Comparison of ENCODE assay signal across 9 cellular contexts in genomic region chr19:35318679-35319448, GRCh38. TPM values are rescaled to one million over a fixed set of nuclear protein-coding genes. Genes with fewer than 3 reads are reported as not detected.
DNase-seq lines count a peak whose midpoint lies in the region; TF ChIP-seq lines count a peak whose summit lies in the region.
"Had no signal": no experiment of that assay in that cellular context is flagged by ENCODE, and none has a peak within 500 bp of the region (broad histone marks: within the 10 kb centered on the region; RNA-seq: fewer than 3 reads in every experiment).

No MANE protein-coding gene starts in this region.

- H3K79me1 ChIP-seq in mesenchymal stem cell (replicated peaks; ENCODE audit: low read length, poor library complexity, severe bottlenecking), result no peaks in the 10 kb centered on the region

- no peaks in the 10 kb centered on the region for H3K36me3 ChIP-seq in mesenchymal stem cell (ENCODE audit: control insufficient read depth in 1 of 2, insufficient read depth in 2 of 2, low read depth in 1 of 2, low read length in 2 of 2)
- no peaks in the 10 kb centered on the region for H3K36me3 ChIP-seq in vagina

- no peak overlapping the region for H3K23ac ChIP-seq in mesenchymal stem cell (ENCODE audit: low read length in 2 of 2)

- H4K91ac ChIP-seq in mesenchymal stem cell (ENCODE audit: low read length), result peak overlapping the region; percentile 6

- H3K9me3 ChIP-seq in mesenchymal stem cell (ENCODE audit: control insufficient read depth, low read length) (peaks cover 5% of the 10 kb centered on the region), vagina (no peaks in the 10 kb centered on the region)

- H3K4ac ChIP-seq in mesenchymal stem cell (ENCODE audit: low read depth in 1 of 2, low read length in 2 of 2), result no peak overlapping the region

- DNase-seq in AML-193 (lab: John Stamatoyannopoulos, UW), result peak; percentile 9 to 19
- peak in 57 of 61 donors; percentile 12 to 87 (median 60) for DNase-seq in caudate nucleus (lab: John Stamatoyannopoulos, UW)
- peak; percentile 72 for DNase-seq in mesenchymal stem cell
- DNase-seq in vagina (ENCODE audit: extremely low spot score in 2 of 2), result no peak
- DNase-seq in NCI-H1092 treated with DMSO at 0.1 percent for 48 hours (lab: John Stamatoyannopoulos, UW), result no peak
- no peak for DNase-seq in amniotic stem cell (lab: John Stamatoyannopoulos, UW)
- no peak for DNase-seq in NCI-H524 (lab: John Stamatoyannopoulos, UW)

- no peak overlapping the region for H3K4me2 ChIP-seq in mesenchymal stem cell (ENCODE audit: low read length, poor library complexity, severe bottlenecking)

- no peak overlapping the region for H2AK5ac ChIP-seq in mesenchymal stem cell (ENCODE audit: low read length, severe bottlenecking)

- H2BK15ac ChIP-seq in mesenchymal stem cell (ENCODE audit: low read depth, poor library complexity, severe bottlenecking), result no peak overlapping the region

- H3K14ac ChIP-seq in mesenchymal stem cell (ENCODE audit: low read length in 2 of 2), result no peak overlapping the region

- no peak overlapping the region for H3K18ac ChIP-seq in mesenchymal stem cell (ENCODE audit: low read depth in 1 of 2, low read length in 2 of 2)

- H3K9ac ChIP-seq in mesenchymal stem cell (ENCODE audit: low read length), result peak overlapping the region; percentile 37

- no peak overlapping the region for H2BK5ac ChIP-seq in mesenchymal stem cell (ENCODE audit: low read depth, low read length, poor library complexity, severe bottlenecking)

- H2BK12ac ChIP-seq in mesenchymal stem cell (ENCODE audit: low read length in 2 of 2), result peak overlapping the region in 1 of 2 experiments; percentile 59

- H3K27ac ChIP-seq in caudate nucleus (ENCODE audit: low read depth, low read length), result peak overlapping the region; percentile 86
- no peak overlapping the region for H3K27ac ChIP-seq in mesenchymal stem cell (ENCODE audit: low read length, poor library complexity, severe bottlenecking)
- H3K27ac ChIP-seq in vagina, result peak overlapping the region; percentile 69

- TF ChIP-seq POLR2A in vagina (IDR thresholded peaks at IDR 0.05), result no peak

- H3K4me1 ChIP-seq in mesenchymal stem cell (ENCODE audit: control insufficient read depth, insufficient read depth, low read depth, low read length), result peaks cover 5% of the 10 kb centered on the region
- H3K4me1 ChIP-seq in vagina, result peaks cover 19% of the 10 kb centered on the region

- H3K4me3 ChIP-seq in mesenchymal stem cell (ENCODE audit: insufficient read depth in 1 of 2, low read depth in 1 of 2, low read length in 2 of 2) (no peak overlapping the region), vagina (no peak overlapping the region)

- intact Hi-C loops in vagina (cut with DNase I), result loop anchor here (10.0 kb wide), 1 partner anchor 504 kb away; no protein-coding TSS in a partner anchor

- H2AFZ ChIP-seq in mesenchymal stem cell (ENCODE audit: low read depth, low read length), result no peak overlapping the region

- H3K27me3 ChIP-seq in mesenchymal stem cell (ENCODE audit: control insufficient read depth in 1 of 2, insufficient read depth in 1 of 2, low read length in 2 of 2) (peaks cover 0 to 6% of the 10 kb centered on the region in 2 experiments), vagina (no peaks in the 10 kb centered on the region)

- no peak for TF ChIP-seq RAD21 in Ishikawa (IDR thresholded peaks at IDR 0.05; ENCODE audit: low read depth)

- TF ChIP-seq CTCF in vagina (IDR thresholded peaks at IDR 0.05), result no peak

- TF ChIP-seq EP300 in Ishikawa (IDR thresholded peaks at IDR 0.05; ENCODE audit: borderline replicate concordance), result no peak

- H2BK120ac ChIP-seq in mesenchymal stem cell (ENCODE audit: low read depth, low read length), result no peak overlapping the region

- WGBS in mesenchymal stem cell, result 52% methylated on average over 16 of the region's 16 CpGs

- peak overlapping the region; percentile 66 for H4K8ac ChIP-seq in mesenchymal stem cell (ENCODE audit: low read length)

TF ChIP-seq in Ishikawa, 13 proteins besides CTCF, POLR2A, EP300 and RAD21:
- no peak for TF ChIP-seq TAF1 (IDR thresholded peaks at IDR 0.05; ENCODE audit: low read depth)
- TF ChIP-seq YY1 (IDR thresholded peaks at IDR 0.05; ENCODE audit: low read depth), result no peak
- no peak for TF ChIP-seq TEAD4 (IDR thresholded peaks at IDR 0.05)
- no peak for TF ChIP-seq FOXM1 (IDR thresholded peaks at IDR 0.05; ENCODE audit: borderline replicate concordance, low read depth)
- no peak for TF ChIP-seq CEBPB (IDR thresholded peaks at IDR 0.05)
- TF ChIP-seq, protein P1, sequence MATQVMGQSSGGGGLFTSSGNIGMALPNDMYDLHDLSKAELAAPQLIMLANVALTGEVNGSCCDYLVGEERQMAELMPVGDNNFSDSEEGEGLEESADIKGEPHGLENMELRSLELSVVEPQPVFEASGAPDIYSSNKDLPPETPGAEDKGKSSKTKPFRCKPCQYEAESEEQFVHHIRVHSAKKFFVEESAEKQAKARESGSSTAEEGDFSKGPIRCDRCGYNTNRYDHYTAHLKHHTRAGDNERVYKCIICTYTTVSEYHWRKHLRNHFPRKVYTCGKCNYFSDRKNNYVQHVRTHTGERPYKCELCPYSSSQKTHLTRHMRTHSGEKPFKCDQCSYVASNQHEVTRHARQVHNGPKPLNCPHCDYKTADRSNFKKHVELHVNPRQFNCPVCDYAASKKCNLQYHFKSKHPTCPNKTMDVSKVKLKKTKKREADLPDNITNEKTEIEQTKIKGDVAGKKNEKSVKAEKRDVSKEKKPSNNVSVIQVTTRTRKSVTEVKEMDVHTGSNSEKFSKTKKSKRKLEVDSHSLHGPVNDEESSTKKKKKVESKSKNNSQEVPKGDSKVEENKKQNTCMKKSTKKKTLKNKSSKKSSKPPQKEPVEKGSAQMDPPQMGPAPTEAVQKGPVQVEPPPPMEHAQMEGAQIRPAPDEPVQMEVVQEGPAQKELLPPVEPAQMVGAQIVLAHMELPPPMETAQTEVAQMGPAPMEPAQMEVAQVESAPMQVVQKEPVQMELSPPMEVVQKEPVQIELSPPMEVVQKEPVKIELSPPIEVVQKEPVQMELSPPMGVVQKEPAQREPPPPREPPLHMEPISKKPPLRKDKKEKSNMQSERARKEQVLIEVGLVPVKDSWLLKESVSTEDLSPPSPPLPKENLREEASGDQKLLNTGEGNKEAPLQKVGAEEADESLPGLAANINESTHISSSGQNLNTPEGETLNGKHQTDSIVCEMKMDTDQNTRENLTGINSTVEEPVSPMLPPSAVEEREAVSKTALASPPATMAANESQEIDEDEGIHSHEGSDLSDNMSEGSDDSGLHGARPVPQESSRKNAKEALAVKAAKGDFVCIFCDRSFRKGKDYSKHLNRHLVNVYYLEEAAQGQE (IDR thresholded peaks at IDR 0.05; ENCODE audit: low read depth), result no peak
- no peak for TF ChIP-seq NFIC (IDR thresholded peaks at IDR 0.05)
- TF ChIP-seq, protein P2, sequence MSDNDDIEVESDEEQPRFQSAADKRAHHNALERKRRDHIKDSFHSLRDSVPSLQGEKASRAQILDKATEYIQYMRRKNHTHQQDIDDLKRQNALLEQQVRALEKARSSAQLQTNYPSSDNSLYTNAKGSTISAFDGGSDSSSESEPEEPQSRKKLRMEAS (IDR thresholded peaks at IDR 0.05), result peak; percentile 55
- TF ChIP-seq, protein P3, sequence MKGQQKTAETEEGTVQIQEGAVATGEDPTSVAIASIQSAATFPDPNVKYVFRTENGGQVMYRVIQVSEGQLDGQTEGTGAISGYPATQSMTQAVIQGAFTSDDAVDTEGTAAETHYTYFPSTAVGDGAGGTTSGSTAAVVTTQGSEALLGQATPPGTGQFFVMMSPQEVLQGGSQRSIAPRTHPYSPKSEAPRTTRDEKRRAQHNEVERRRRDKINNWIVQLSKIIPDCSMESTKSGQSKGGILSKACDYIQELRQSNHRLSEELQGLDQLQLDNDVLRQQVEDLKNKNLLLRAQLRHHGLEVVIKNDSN (IDR thresholded peaks at IDR 0.05), result peak; percentile 35; the same call in 1 of the 2 replicates

RNA-seq across cellular contexts. Expression of gene CD22, which starts 10.1 kb away (rescaled TPM):
- polyA plus RNA-seq in mesenchymal stem cell (2013, experiment 1 of 2), result 0.21 TPM
- 0.10 TPM for polyA plus RNA-seq in mesenchymal stem cell (2013, experiment 2 of 2)
- total RNA-seq in vagina, result 7.6 TPM

RNA-seq across cellular contexts. Expression of gene MAG, which starts 26.9 kb away (rescaled TPM):
- polyA plus RNA-seq in mesenchymal stem cell (2013, experiment 1 of 2), result not detected
- not detected for polyA plus RNA-seq in mesenchymal stem cell (2013, experiment 2 of 2)
- total RNA-seq in vagina, result not detected
- polyA plus RNA-seq: esophagus had no signal

RNA-seq across cellular contexts. Expression of gene FFAR1, which starts 28.8 kb away (rescaled TPM):
- polyA plus RNA-seq in mesenchymal stem cell (2013, experiment 1 of 2), result not detected
- not detected for polyA plus RNA-seq in mesenchymal stem cell (2013, experiment 2 of 2)
- total RNA-seq in vagina, result not detected
- polyA plus RNA-seq: esophagus had no signal

RNA-seq across cellular contexts. Expression of gene HAMP, which starts 36.5 kb away (rescaled TPM):
- polyA plus RNA-seq in mesenchymal stem cell (2013, experiment 1 of 2), result not detected
- not detected for polyA plus RNA-seq in mesenchymal stem cell (2013, experiment 2 of 2)
- not detected for total RNA-seq in vagina

RNA-seq across cellular contexts. Expression of gene FFAR3, which starts 39.4 kb away (rescaled TPM):
- 0.23 TPM for polyA plus RNA-seq in mesenchymal stem cell (2013, experiment 1 of 2)
- 0.12 TPM for polyA plus RNA-seq in mesenchymal stem cell (2013, experiment 2 of 2)
- total RNA-seq in vagina, result not detected
- polyA plus RNA-seq: esophagus had no signal

Comparison
In these comparisons a context has a peak if more than half of its experiments do, and no peak if none do; other contexts are left out.
1. DNase-seq: peak in AML-193 (2 of 2), caudate nucleus (57 of 61) and mesenchymal stem cell (single experiment); none in vagina (0 of 2), NCI-H1092 treated with DMSO at 0.1 percent for 48 hours (single experiment), amniotic stem cell (single experiment) and NCI-H524 (0 of 2).